17 cellular contexts compared by ENCODE assay signal in genomic region chr12:65977384-65977783, GRCh38.
DNase-seq lines count a peak whose midpoint lies in the region; ATAC-seq and TF ChIP-seq lines count a peak whose summit lies in the region.
"Had no signal": no experiment of that assay in that cellular context is flagged by ENCODE, and none has a peak within 500 bp of the region (broad histone marks: within the 10 kb centered on the region; RNA-seq: fewer than 3 reads in every experiment).

No MANE protein-coding gene starts in this region.

- CTCF ChIA-PET in SK-N-SH (lab: Yijun Ruan, JAX), result no interaction called here
- CTCF ChIA-PET in RWPE1 (lab: Yijun Ruan, JAX), result interaction anchor here (0.6 kb wide), 1 partner anchor 11 kb away, joined by 3 read pairs; no protein-coding TSS in a partner anchor

- H3K36me3 ChIP-seq in SK-N-SH (replicated peaks in 1 of 2; ENCODE audit: control insufficient read depth in 1 of 2, insufficient read depth in 2 of 2, low read length in 1 of 2) (no peaks in the 10 kb centered on the region), osteoblast (ENCODE audit: insufficient read depth, low read length) (no peaks in the 10 kb centered on the region)

- H3K27me3 Mint-ChIP-seq in activated T-helper 2 cell treated with anti-CD3 and anti-CD28 coated beads, Interferon-gamma antibody, Interleukin-2, Interleukin-4, amounts not matched to agents 10 μg/mL and 5 μg/mL and 100 μg/mL, durations not matched to agents 14 hours and 24 hours and 36 hours (ENCODE audit: low read depth), result no peaks in the 10 kb centered on the region

- H3K9ac ChIP-seq in SK-N-SH, result no peak overlapping the region; the same call in 1 of the 2 replicates

- no peaks in the 10 kb centered on the region for H3K9me3 Mint-ChIP-seq in activated T-helper 2 cell treated with anti-CD3 and anti-CD28 coated beads, Interferon-gamma antibody, Interleukin-2, Interleukin-4, amounts not matched to agents 10 μg/mL and 5 μg/mL and 100 μg/mL, durations not matched to agents 14 hours and 24 hours and 36 hours

- H3K79me2 ChIP-seq in SK-N-SH (ENCODE audit: insufficient read depth) (no peaks in the 10 kb centered on the region), osteoblast (ENCODE audit: insufficient read depth, low read length) (no peaks in the 10 kb centered on the region)

- H4K20me1 ChIP-seq in SK-N-SH (ENCODE audit: insufficient read depth) (no peaks in the 10 kb centered on the region), osteoblast (ENCODE audit: insufficient read depth, low read length) (no peaks in the 10 kb centered on the region)

- H3K27me3 ChIP-seq in SK-N-SH (ENCODE audit: insufficient read depth) (no peaks in the 10 kb centered on the region), osteoblast (ENCODE audit: insufficient read depth, low read length) (no peaks in the 10 kb centered on the region)

- no peak overlapping the region for H3K4me3 Mint-ChIP-seq in activated T-helper 2 cell treated with anti-CD3 and anti-CD28 coated beads, Interferon-gamma antibody, Interleukin-2, Interleukin-4, amounts not matched to agents 10 μg/mL and 5 μg/mL and 100 μg/mL, durations not matched to agents 14 hours and 24 hours and 36 hours (ENCODE audit: low read depth)
- H3K4me3 Mint-ChIP-seq: HFFc6 had no signal

- no peak for ATAC-seq in HG03460 (IDR thresholded peaks at IDR 0.05; ENCODE audit: unreplicated experiment)

- peak overlapping the region in 1 of 2 experiments; percentile 40; a peak in 1 of 4 replicates for H3K4me3 ChIP-seq in SK-N-SH (ENCODE audit: low read depth in 2 of 2, low read length in 1 of 2)
- peak overlapping the region; percentile 36 for H3K4me3 ChIP-seq in osteoblast (ENCODE audit: insufficient read depth, low read length)

- intact Hi-C loops in activated T-helper 2 cell treated with anti-CD3 and anti-CD28 coated beads, Interferon-gamma antibody, Interleukin-2, Interleukin-4, amounts not matched to agents 10 μg/mL and 5 μg/mL and 100 μg/mL, durations not matched to agents 14 hours and 24 hours and 36 hours (cut with micrococcal nuclease), result no loop called here

- POLR2A ChIA-PET in SK-N-SH (lab: Yijun Ruan, JAX) (interaction anchor here (0.6 kb wide), 1 partner anchor 150 kb away, joined by 3 read pairs; no protein-coding TSS in a partner anchor), RWPE1 (lab: Yijun Ruan, JAX; ENCODE audit: low non-redundant PET) (no interaction called here)

- peak overlapping the region in 1 of 2 experiments; percentile 40; a peak in 2 of 4 replicates for H3K27ac ChIP-seq in SK-N-SH (ENCODE audit: low read depth in 2 of 2, low read length in 1 of 2)
- no peak overlapping the region for H3K27ac ChIP-seq in osteoblast (ENCODE audit: low read depth, low read length)
- H3K27ac ChIP-seq in RWPE1, result no peak overlapping the region
- H3K27ac ChIP-seq: C4-2B had no signal

- peaks cover 0 to 8% of the 10 kb centered on the region in 2 experiments; a peak in 2 of 4 replicates for H3K4me1 ChIP-seq in SK-N-SH (ENCODE audit: control insufficient read depth in 1 of 2, insufficient read depth in 2 of 2, low read depth in 1 of 2, low read length in 1 of 2)
- H3K4me1 ChIP-seq in osteoblast (ENCODE audit: insufficient read depth, low read length), result peaks cover 11% of the 10 kb centered on the region

- H2AFZ ChIP-seq in SK-N-SH (ENCODE audit: low read depth), result peak overlapping the region; percentile 79; the same call in 1 of the 2 replicates
- H2AFZ ChIP-seq in osteoblast (ENCODE audit: low read length), result peak overlapping the region; percentile 61

- TF ChIP-seq EP300 in SK-N-SH (IDR thresholded peaks at IDR 0.05; ENCODE audit: borderline replicate concordance in 1 of 2, low read depth in 1 of 2, low read length in 1 of 2), result 0 out of 4 replicates have a peak, but pooled peaks of 1 of the 2 experiments have one; percentile 12

- peaks cover 14% of the 10 kb centered on the region for H3F3A ChIP-seq in SK-N-SH (replicated peaks; ENCODE audit: insufficient read depth)

- TF ChIP-seq RAD21 in SK-N-SH (IDR thresholded peaks at IDR 0.05; ENCODE audit: low read length), result no peak

- no peaks in the 10 kb centered on the region for H3K9me3 ChIP-seq in SK-N-SH
- H3K9me3 ChIP-seq in osteoblast (ENCODE audit: low read depth, low read length), result no peaks in the 10 kb centered on the region

- H3K4me1 Mint-ChIP-seq in activated T-helper 2 cell treated with anti-CD3 and anti-CD28 coated beads, Interferon-gamma antibody, Interleukin-2, Interleukin-4, amounts not matched to agents 10 μg/mL and 5 μg/mL and 100 μg/mL, durations not matched to agents 14 hours and 24 hours and 36 hours (ENCODE audit: low read depth), result no peaks in the 10 kb centered on the region

- H3K36me3 Mint-ChIP-seq in activated T-helper 2 cell treated with anti-CD3 and anti-CD28 coated beads, Interferon-gamma antibody, Interleukin-2, Interleukin-4, amounts not matched to agents 10 μg/mL and 5 μg/mL and 100 μg/mL, durations not matched to agents 14 hours and 24 hours and 36 hours (ENCODE audit: low read depth), result no peaks in the 10 kb centered on the region

- TF ChIP-seq CTCF in SK-N-SH (IDR thresholded peaks at IDR 0.05), result no peak
- no peak for TF ChIP-seq CTCF in osteoblast (IDR thresholded peaks at IDR 0.05; ENCODE audit: extremely low read depth, low read depth, low read length)
- no peak for TF ChIP-seq CTCF in RWPE1 (conservative IDR thresholded peaks at IDR 0.05; ENCODE audit: low read depth)

- peak; percentile 58 for DNase-seq in ELR (ENCODE audit: low read depth)
- no peak for DNase-seq in SK-N-SH
- DNase-seq in dermis microvascular lymphatic vessel endothelial cell (ENCODE audit: low read depth in 2 of 2), result peak; percentile 65 to 69
- DNase-seq in osteoblast (ENCODE audit: insufficient read length, low spot score, missing footprints), result no peak
- DNase-seq in activated T-helper 2 cell treated with anti-CD3 and anti-CD28 coated beads, Interferon-gamma antibody, Interleukin-2, Interleukin-4, amounts not matched to agents 10 μg/mL and 5 μg/mL and 100 μg/mL, durations not matched to agents 14 hours and 24 hours and 36 hours (ENCODE audit: low spot score), result no peak
- no peak for DNase-seq in iPS-NIHi11 (ENCODE audit: low spot score)
- DNase-seq in RWPE1 (ENCODE audit: low spot score), result no peak
- DNase-seq: DND-41, GOT3, HFFc6, NCI-H1417 treated with DMSO at 0.1 percent for 48 hours, NCI-H2029 treated with DMSO at 0.1 percent for 48 hours, NCI-H510A treated with DMSO at 0.1 percent for 48 hours, NCI-H82, Right ventricle myocardium superior had no signal

- no peaks in the 10 kb centered on the region for H3K9me2 ChIP-seq in SK-N-SH

- no peak overlapping the region for H3K27ac Mint-ChIP-seq in activated T-helper 2 cell treated with anti-CD3 and anti-CD28 coated beads, Interferon-gamma antibody, Interleukin-2, Interleukin-4, amounts not matched to agents 10 μg/mL and 5 μg/mL and 100 μg/mL, durations not matched to agents 14 hours and 24 hours and 36 hours
- H3K27ac Mint-ChIP-seq: HFFc6 had no signal

- 7% methylated on average over 4 of the region's 4 CpGs for WGBS in SK-N-SH (ENCODE audit: low lambda C conversion rate)

- H3K4me2 ChIP-seq in SK-N-SH, result peak overlapping the region; percentile 39
- peak overlapping the region; percentile 65 for H3K4me2 ChIP-seq in osteoblast (ENCODE audit: insufficient read depth, low read length)

TF ChIP-seq in SK-N-SH, 30 proteins besides CTCF, POLR2A, EP300 and RAD21:
- no peak for TF ChIP-seq MAX (IDR thresholded peaks at IDR 0.05; ENCODE audit: low read depth)
- peak; percentile 51; the same call in 1 of the 2 replicates for TF ChIP-seq TEAD4 (IDR thresholded peaks at IDR 0.05; ENCODE audit: borderline replicate concordance, insufficient read depth)
- no peak for TF ChIP-seq REST (IDR thresholded peaks at IDR 0.05; ENCODE audit: low read depth, low read length)
- peak; percentile 44 for TF ChIP-seq JUND (IDR thresholded peaks at IDR 0.05)
- no peak for TF ChIP-seq FOXM1 (IDR thresholded peaks at IDR 0.05; ENCODE audit: low read depth)
- TF ChIP-seq FOSL2 (IDR thresholded peaks at IDR 0.05; ENCODE audit: borderline replicate concordance, low read depth), result peak; percentile 32; the same call in 1 of the 2 replicates
- peak; percentile 10; the same call in 1 of the 2 replicates for TF ChIP-seq PBX3 (IDR thresholded peaks at IDR 0.05)

Comparison
In these comparisons a context has a peak if more than half of its experiments do, and no peak if none do; other contexts are left out.
1. DNase-seq: peak in ELR (single experiment) and dermis microvascular lymphatic vessel endothelial cell (2 of 2); none in SK-N-SH (single experiment), osteoblast (single experiment), activated T-helper 2 cell treated with anti-CD3 and anti-CD28 coated beads, Interferon-gamma antibody, Interleukin-2, Interleukin-4, amounts not matched to agents 10 μg/mL and 5 μg/mL and 100 μg/mL, durations not matched to agents 14 hours and 24 hours and 36 hours (single experiment), iPS-NIHi11 (single experiment) and RWPE1 (single experiment).